In the genomic region with DNA sequence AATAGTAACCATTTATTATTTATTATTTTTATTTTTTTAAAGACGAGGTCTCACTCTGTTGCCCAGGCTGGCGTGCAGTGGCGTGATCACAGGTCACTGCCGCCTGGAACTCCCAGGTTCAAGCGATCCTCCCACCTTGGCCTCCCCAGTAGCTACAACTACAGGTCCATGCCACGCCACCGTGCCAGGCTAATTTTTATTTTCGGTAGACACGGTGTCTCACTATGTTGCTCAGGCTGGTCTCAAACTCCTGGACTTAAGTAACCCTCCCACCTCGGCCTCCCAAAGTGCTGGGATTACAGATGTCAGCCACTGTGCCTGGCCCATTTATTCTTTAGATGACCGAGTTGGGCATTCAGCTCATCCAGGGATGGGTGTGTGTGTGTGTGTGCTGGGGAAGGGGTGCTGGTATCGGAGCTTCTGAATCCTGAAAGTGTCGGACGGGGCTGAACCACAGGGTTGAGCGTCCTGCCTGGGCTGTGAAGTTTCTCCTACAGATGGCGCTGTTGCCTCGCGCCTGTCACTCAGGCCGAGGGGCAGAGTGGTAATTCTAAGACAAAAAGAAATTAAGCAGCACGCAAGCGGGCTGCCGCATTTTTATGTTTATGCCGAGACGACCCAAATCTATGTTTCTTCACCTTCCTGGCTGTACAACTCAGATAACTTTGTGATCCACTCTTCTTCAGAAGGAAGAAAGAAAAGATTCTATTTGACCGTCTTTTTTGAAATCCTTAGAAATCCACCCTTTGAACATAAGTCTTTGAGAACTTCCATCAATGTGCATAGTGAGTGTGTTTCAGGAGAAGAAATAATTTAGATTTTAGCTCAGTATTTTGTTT, we compare ENCODE assay signal across 9 cellular contexts.
DNase-seq lines count a peak whose midpoint lies in the region; ATAC-seq and TF ChIP-seq lines count a peak whose summit lies in the region.
"Had no signal": no experiment of that assay in that cellular context is flagged by ENCODE, and none has a peak within 500 bp of the region (broad histone marks: within the 10 kb centered on the region; RNA-seq: fewer than 3 reads in every experiment).

No MANE protein-coding gene starts in this region.

- H3K4me1 Mint-ChIP-seq in progenitor cell of endocrine pancreas (ENCODE audit: low read depth): peaks cover 2% of the 10 kb centered on the region

- ATAC-seq in activated naive CD4-positive, alpha-beta T cell treated with anti-CD3 and anti-CD28 coated beads, Interleukin-2, amount 50 U/mL, for 72 hours: peak; percentile 77 to 84
- peak; percentile 86 for ATAC-seq in Right ventricle myocardium inferior

- H3K4me3 ChIP-seq in SJCRH30 (no peak overlapping the region), vagina (no peak overlapping the region)

- no peak overlapping the region for H3K4me3 Mint-ChIP-seq in progenitor cell of endocrine pancreas (ENCODE audit: low read depth)
- H3K4me3 Mint-ChIP-seq: naive B cell had no signal

- H3K27me3 Mint-ChIP-seq in progenitor cell of endocrine pancreas: peaks cover 60% of the 10 kb centered on the region

- no peak overlapping the region for H3K27ac ChIP-seq in SJCRH30
- no peak overlapping the region for H3K27ac ChIP-seq in vagina

- no peak overlapping the region for H3K27ac Mint-ChIP-seq in activated naive CD4-positive, alpha-beta T cell treated with anti-CD3 and anti-CD28 coated beads, Interleukin-2, amount 50 U/mL, for 72 hours
- H3K27ac Mint-ChIP-seq in progenitor cell of endocrine pancreas: peak overlapping the region; percentile 33
- H3K27ac Mint-ChIP-seq: naive B cell had no signal

- no peak for TF ChIP-seq POLR2A in vagina (IDR thresholded peaks at IDR 0.05)

- no peaks in the 10 kb centered on the region for H3K9me3 Mint-ChIP-seq in activated naive CD4-positive, alpha-beta T cell treated with anti-CD3 and anti-CD28 coated beads, Interleukin-2, amount 50 U/mL, for 72 hours
- no peaks in the 10 kb centered on the region for H3K9me3 Mint-ChIP-seq in progenitor cell of endocrine pancreas (ENCODE audit: low read depth)
- H3K9me3 Mint-ChIP-seq: naive B cell had no signal

- intact Hi-C loops in Right ventricle myocardium inferior (cut with DNase I): loop anchor here (2.0 to 5.0 kb wide), 2 partner anchors 906 to 1018 kb away; no protein-coding TSS in a partner anchor
- intact Hi-C loops in vagina (cut with DNase I): no loop called here

- H3K9me3 ChIP-seq in SJCRH30 (replicated peaks) (no peaks in the 10 kb centered on the region), vagina (no peaks in the 10 kb centered on the region)

- peak; percentile 38 to 71 for DNase-seq in NCI-H446 (lab: John Stamatoyannopoulos, UW)
- no peak for DNase-seq in NCI-H446 treated with DMSO at 0.1 percent for 48 hours (lab: John Stamatoyannopoulos, UW)
- peak; percentile 68 for DNase-seq in HuH-7 (ENCODE audit: low spot score)
- DNase-seq in SJCRH30: peak; percentile 57 to 84
- DNase-seq in activated naive CD4-positive, alpha-beta T cell treated with anti-CD3 and anti-CD28 coated beads, Interleukin-2, amount 50 U/mL, for 72 hours (ENCODE audit: low spot score in 2 of 2): peak in 1 of 2 donors; percentile 77
- peak; percentile 83 for DNase-seq in Right ventricle myocardium inferior (ENCODE audit: missing footprints)
- DNase-seq in progenitor cell of endocrine pancreas (ENCODE audit: low spot score, unreplicated experiment): peak; percentile 61
- peak in 1 of 2 donors; percentile 79 for DNase-seq in vagina (ENCODE audit: extremely low spot score in 2 of 2)
- DNase-seq: naive B cell had no signal

- peaks cover 14% of the 10 kb centered on the region for H3K27me3 ChIP-seq in SJCRH30
- no peaks in the 10 kb centered on the region for H3K27me3 ChIP-seq in vagina

- TF ChIP-seq CTCF in progenitor cell of endocrine pancreas (IDR thresholded peaks at IDR 0.05; ENCODE audit: unreplicated experiment): peak; percentile 93
- peak; percentile 65 to 75 (median 67) for TF ChIP-seq CTCF in vagina (IDR thresholded peaks at IDR 0.05)

- H3K4me1 ChIP-seq in SJCRH30 (no peaks in the 10 kb centered on the region), vagina (no peaks in the 10 kb centered on the region)

- H3K36me3 Mint-ChIP-seq in activated naive CD4-positive, alpha-beta T cell treated with anti-CD3 and anti-CD28 coated beads, Interleukin-2, amount 50 U/mL, for 72 hours: no peaks in the 10 kb centered on the region
- no peaks in the 10 kb centered on the region for H3K36me3 Mint-ChIP-seq in progenitor cell of endocrine pancreas (ENCODE audit: insufficient read depth)
- H3K36me3 Mint-ChIP-seq: naive B cell had no signal

- H3K36me3 ChIP-seq in SJCRH30 (no peaks in the 10 kb centered on the region), vagina (no peaks in the 10 kb centered on the region)
